ENCODE assay signal across 19 cellular contexts in the genomic region with DNA sequence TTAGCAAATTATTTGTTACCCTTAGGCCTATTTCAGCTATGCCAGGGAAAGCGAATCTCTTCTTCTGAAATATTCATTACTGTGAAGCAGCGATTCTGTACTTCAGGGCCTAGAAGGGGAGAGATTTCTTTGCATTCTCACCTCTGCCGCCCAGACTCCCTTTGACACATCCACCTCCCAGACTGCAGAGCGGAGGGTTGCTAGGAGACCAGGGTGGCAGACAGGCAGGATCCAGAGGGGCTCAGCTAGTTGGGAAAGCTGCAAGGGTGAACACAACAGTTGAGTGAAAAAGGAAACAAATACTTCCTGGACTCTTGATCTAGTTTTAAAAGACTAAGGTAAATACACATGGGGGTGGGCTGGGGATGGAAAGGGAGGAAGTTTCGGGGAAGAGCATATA.
"Had no signal": no experiment of that assay in that cellular context is flagged by ENCODE, and none has a peak within 500 bp of the region (broad histone marks: within the 10 kb centered on the region; RNA-seq: fewer than 3 reads in every experiment).

No MANE protein-coding gene starts in this region.

- H3K27me3 ChIP-seq: right lobe of liver, suprapubic skin, upper lobe of left lung had no signal

- H3K4me1 ChIP-seq: psoas muscle, right lobe of liver had no signal

- H3K4me3 Mint-ChIP-seq: activated naive CD4-positive, alpha-beta T cell treated with anti-CD3 and anti-CD28 coated beads for 36 hours; activated naive CD8-positive, alpha-beta T cell treated with anti-CD3 and anti-CD28 coated beads, Interleukin-2, amount 50 U/mL, for 24 hours; dendritic cell treated with granulocyte-macrophage colony-stimulating factor and Interleukin-4, amounts not matched to agents 40 ng/mL and 50 ng/mL, for 4 days; natural killer cell treated with Interleukin-12 subunit alpha and Interleukin-12 subunit beta and Interleukin-15 and Interleukin-18, amount 100 ng/mL, for 72 hours had no signal

- H3K27ac ChIP-seq: epithelial cell of prostate, psoas muscle, right lobe of liver, suprapubic skin, upper lobe of left lung had no signal

- DNase-seq: activated CD4-positive, alpha-beta T cell treated with anti-CD3 and anti-CD28 coated beads, Interleukin-2, amount 50 U/mL, for 4 hours; activated naive CD4-positive, alpha-beta T cell treated with anti-CD3 and anti-CD28 coated beads for 36 hours; activated naive CD8-positive, alpha-beta T cell treated with anti-CD3 and anti-CD28 coated beads, Interleukin-2, amount 50 U/mL, for 24 hours; activated T-cell treated with anti-CD3 and anti-CD28 coated beads for 4 hours; aorta; effector memory CD4-positive, alpha-beta T cell; kidney; mesenchymal stem cell; psoas muscle; right lobe of liver; stimulated activated naive CD8-positive, alpha-beta T cell treated with anti-CD3 and anti-CD28 coated beads, Interleukin-15, Interleukin-2, amounts not matched to agents 100 U/mL and 50 U/mL, for 24 hours; upper lobe of left lung had no signal

- H3K4me3 ChIP-seq: psoas muscle, right lobe of liver, smooth muscle cell, suprapubic skin, upper lobe of left lung had no signal

- H3K9me3 ChIP-seq: psoas muscle, right lobe of liver, suprapubic skin, upper lobe of left lung had no signal

- H3K36me3 Mint-ChIP-seq: natural killer cell treated with Interleukin-12 subunit alpha and Interleukin-12 subunit beta and Interleukin-15 and Interleukin-18, amount 100 ng/mL, for 72 hours had no signal

- H3K36me3 ChIP-seq: right lobe of liver, suprapubic skin, upper lobe of left lung had no signal

- H3K27ac Mint-ChIP-seq: activated naive CD4-positive, alpha-beta T cell treated with anti-CD3 and anti-CD28 coated beads for 36 hours; activated naive CD8-positive, alpha-beta T cell treated with anti-CD3 and anti-CD28 coated beads, Interleukin-2, amount 50 U/mL, for 24 hours; activated T-helper 2 cell treated with anti-CD3 and anti-CD28 coated beads, Interferon-gamma antibody, Interleukin-2, Interleukin-4, amounts not matched to agents 10 μg/mL and 5 μg/mL and 100 μg/mL, durations not matched to agents 14 hours and 24 hours and 36 hours; dendritic cell treated with granulocyte-macrophage colony-stimulating factor and Interleukin-4, amounts not matched to agents 40 ng/mL and 50 ng/mL, for 4 days; natural killer cell treated with Interleukin-12 subunit alpha and Interleukin-12 subunit beta and Interleukin-15 and Interleukin-18, amount 100 ng/mL, for 72 hours had no signal

- H3K4me1 Mint-ChIP-seq: activated naive CD8-positive, alpha-beta T cell treated with anti-CD3 and anti-CD28 coated beads, Interleukin-2, amount 50 U/mL, for 24 hours had no signal

- H3K4me2 ChIP-seq: smooth muscle cell had no signal

- ATAC-seq: activated CD4-positive, CD25-positive, alpha-beta regulatory T cell treated with anti-CD3 and anti-CD28 coated beads, Interleukin-2, amount 50 U/mL, for 24 hours; activated naive CD8-positive, alpha-beta T cell treated with anti-CD3 and anti-CD28 coated beads, Interleukin-2, amount 50 U/mL, for 24 hours; psoas muscle; right lobe of liver; stimulated activated naive CD8-positive, alpha-beta T cell treated with anti-CD3 and anti-CD28 coated beads, Interleukin-15, Interleukin-2, amounts not matched to agents 100 U/mL and 50 U/mL, for 24 hours had no signal

- H3K9me3 Mint-ChIP-seq: activated naive CD4-positive, alpha-beta T cell treated with anti-CD3 and anti-CD28 coated beads for 36 hours; activated naive CD8-positive, alpha-beta T cell treated with anti-CD3 and anti-CD28 coated beads, Interleukin-2, amount 50 U/mL, for 24 hours; activated T-helper 2 cell treated with anti-CD3 and anti-CD28 coated beads, Interferon-gamma antibody, Interleukin-2, Interleukin-4, amounts not matched to agents 10 μg/mL and 5 μg/mL and 100 μg/mL, durations not matched to agents 14 hours and 24 hours and 36 hours; dendritic cell treated with granulocyte-macrophage colony-stimulating factor and Interleukin-4, amounts not matched to agents 40 ng/mL and 50 ng/mL, for 4 days; natural killer cell treated with Interleukin-12 subunit alpha and Interleukin-12 subunit beta and Interleukin-15 and Interleukin-18, amount 100 ng/mL, for 72 hours had no signal
